ENCODE assay signal across 2 cellular contexts in the genomic region with DNA sequence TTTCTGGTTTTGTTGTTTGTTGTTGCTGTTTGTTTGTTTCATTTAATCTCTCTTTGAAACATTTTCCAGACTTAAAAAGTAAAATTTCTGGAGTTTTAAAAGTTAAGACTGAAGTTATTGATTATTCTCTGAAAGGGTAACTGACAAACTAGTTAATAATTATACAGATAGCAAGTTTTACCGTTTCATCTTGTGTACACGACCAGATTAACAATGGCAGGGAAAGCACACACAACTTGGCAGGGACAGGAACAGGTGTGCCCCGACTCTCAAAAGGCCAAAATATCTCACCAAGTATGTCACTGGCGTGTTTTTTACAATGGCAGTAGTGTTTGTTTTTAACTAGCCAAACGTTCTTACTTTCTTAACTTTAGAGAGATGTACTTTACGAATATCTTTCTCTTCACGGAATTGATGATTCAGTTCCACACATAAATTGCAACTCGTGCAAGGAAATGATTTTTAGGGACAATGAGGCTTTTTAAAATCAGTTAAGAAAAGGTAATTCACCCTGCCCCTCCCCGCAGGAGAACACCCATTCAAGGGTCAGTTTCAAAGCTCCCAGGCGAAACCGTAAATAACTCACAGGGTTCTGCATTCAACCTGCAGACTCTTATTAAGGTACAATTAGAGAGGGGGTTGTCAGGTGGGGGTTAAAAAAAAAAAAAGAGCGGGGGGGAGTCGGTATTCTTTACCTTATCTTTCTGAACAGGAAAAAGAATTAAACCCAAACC.
TF ChIP-seq lines count a peak whose summit lies in the region.

No MANE protein-coding gene starts in this region.

TF ChIP-seq in SK-N-SH, 30 proteins besides CTCF, POLR2A, EP300 and RAD21 (continued from another document):
- TF ChIP-seq, protein P1, sequence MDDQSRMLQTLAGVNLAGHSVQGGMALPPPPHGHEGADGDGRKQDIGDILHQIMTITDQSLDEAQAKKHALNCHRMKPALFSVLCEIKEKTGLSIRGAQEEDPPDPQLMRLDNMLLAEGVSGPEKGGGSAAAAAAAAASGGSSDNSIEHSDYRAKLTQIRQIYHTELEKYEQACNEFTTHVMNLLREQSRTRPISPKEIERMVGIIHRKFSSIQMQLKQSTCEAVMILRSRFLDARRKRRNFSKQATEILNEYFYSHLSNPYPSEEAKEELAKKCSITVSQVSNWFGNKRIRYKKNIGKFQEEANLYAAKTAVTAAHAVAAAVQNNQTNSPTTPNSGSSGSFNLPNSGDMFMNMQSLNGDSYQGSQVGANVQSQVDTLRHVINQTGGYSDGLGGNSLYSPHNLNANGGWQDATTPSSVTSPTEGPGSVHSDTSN (IDR thresholded peaks at IDR 0.05): no peak
- TF ChIP-seq, protein P2, sequence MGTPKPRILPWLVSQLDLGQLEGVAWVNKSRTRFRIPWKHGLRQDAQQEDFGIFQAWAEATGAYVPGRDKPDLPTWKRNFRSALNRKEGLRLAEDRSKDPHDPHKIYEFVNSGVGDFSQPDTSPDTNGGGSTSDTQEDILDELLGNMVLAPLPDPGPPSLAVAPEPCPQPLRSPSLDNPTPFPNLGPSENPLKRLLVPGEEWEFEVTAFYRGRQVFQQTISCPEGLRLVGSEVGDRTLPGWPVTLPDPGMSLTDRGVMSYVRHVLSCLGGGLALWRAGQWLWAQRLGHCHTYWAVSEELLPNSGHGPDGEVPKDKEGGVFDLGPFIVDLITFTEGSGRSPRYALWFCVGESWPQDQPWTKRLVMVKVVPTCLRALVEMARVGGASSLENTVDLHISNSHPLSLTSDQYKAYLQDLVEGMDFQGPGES (IDR thresholded peaks at IDR 0.05; ENCODE audit: low read depth, low read length): no peak
- no peak for TF ChIP-seq EZH2phosphoT487 (IDR thresholded peaks at IDR 0.05; ENCODE audit: borderline replicate concordance, low read depth)
- no peak for TF ChIP-seq JUND (IDR thresholded peaks at IDR 0.05)
- TF ChIP-seq GATA2 (CRISPR knock-in tag; IDR thresholded peaks at IDR 0.05): no peak
- no peak for TF ChIP-seq MEF2A (IDR thresholded peaks at IDR 0.05; ENCODE audit: borderline replicate concordance, low read depth)
- TF ChIP-seq, protein P3, sequence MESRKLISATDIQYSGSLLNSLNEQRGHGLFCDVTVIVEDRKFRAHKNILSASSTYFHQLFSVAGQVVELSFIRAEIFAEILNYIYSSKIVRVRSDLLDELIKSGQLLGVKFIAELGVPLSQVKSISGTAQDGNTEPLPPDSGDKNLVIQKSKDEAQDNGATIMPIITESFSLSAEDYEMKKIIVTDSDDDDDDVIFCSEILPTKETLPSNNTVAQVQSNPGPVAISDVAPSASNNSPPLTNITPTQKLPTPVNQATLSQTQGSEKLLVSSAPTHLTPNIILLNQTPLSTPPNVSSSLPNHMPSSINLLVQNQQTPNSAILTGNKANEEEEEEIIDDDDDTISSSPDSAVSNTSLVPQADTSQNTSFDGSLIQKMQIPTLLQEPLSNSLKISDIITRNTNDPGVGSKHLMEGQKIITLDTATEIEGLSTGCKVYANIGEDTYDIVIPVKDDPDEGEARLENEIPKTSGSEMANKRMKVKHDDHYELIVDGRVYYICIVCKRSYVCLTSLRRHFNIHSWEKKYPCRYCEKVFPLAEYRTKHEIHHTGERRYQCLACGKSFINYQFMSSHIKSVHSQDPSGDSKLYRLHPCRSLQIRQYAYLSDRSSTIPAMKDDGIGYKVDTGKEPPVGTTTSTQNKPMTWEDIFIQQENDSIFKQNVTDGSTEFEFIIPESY (IDR thresholded peaks at IDR 0.05; ENCODE audit: borderline replicate concordance, low read depth): no peak
- no peak for TF ChIP-seq ELF1 (IDR thresholded peaks at IDR 0.05)
- TF ChIP-seq, protein P4, sequence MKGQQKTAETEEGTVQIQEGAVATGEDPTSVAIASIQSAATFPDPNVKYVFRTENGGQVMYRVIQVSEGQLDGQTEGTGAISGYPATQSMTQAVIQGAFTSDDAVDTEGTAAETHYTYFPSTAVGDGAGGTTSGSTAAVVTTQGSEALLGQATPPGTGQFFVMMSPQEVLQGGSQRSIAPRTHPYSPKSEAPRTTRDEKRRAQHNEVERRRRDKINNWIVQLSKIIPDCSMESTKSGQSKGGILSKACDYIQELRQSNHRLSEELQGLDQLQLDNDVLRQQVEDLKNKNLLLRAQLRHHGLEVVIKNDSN (IDR thresholded peaks at IDR 0.05; ENCODE audit: borderline replicate concordance, low read depth): no peak
- no peak for TF ChIP-seq MXI1 (IDR thresholded peaks at IDR 0.05; ENCODE audit: low read depth, low read length)
- TF ChIP-seq RFX5 (IDR thresholded peaks at IDR 0.05; ENCODE audit: low read length): no peak
- TF ChIP-seq, protein P5, sequence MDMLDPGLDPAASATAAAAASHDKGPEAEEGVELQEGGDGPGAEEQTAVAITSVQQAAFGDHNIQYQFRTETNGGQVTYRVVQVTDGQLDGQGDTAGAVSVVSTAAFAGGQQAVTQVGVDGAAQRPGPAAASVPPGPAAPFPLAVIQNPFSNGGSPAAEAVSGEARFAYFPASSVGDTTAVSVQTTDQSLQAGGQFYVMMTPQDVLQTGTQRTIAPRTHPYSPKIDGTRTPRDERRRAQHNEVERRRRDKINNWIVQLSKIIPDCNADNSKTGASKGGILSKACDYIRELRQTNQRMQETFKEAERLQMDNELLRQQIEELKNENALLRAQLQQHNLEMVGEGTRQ (IDR thresholded peaks at IDR 0.05; ENCODE audit: borderline replicate concordance, low read depth, low read length): no peak
- no peak for TF ChIP-seq NRF1 (IDR thresholded peaks at IDR 0.05; ENCODE audit: low read depth, low read length)
- TF ChIP-seq, protein P6, sequence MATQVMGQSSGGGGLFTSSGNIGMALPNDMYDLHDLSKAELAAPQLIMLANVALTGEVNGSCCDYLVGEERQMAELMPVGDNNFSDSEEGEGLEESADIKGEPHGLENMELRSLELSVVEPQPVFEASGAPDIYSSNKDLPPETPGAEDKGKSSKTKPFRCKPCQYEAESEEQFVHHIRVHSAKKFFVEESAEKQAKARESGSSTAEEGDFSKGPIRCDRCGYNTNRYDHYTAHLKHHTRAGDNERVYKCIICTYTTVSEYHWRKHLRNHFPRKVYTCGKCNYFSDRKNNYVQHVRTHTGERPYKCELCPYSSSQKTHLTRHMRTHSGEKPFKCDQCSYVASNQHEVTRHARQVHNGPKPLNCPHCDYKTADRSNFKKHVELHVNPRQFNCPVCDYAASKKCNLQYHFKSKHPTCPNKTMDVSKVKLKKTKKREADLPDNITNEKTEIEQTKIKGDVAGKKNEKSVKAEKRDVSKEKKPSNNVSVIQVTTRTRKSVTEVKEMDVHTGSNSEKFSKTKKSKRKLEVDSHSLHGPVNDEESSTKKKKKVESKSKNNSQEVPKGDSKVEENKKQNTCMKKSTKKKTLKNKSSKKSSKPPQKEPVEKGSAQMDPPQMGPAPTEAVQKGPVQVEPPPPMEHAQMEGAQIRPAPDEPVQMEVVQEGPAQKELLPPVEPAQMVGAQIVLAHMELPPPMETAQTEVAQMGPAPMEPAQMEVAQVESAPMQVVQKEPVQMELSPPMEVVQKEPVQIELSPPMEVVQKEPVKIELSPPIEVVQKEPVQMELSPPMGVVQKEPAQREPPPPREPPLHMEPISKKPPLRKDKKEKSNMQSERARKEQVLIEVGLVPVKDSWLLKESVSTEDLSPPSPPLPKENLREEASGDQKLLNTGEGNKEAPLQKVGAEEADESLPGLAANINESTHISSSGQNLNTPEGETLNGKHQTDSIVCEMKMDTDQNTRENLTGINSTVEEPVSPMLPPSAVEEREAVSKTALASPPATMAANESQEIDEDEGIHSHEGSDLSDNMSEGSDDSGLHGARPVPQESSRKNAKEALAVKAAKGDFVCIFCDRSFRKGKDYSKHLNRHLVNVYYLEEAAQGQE (IDR thresholded peaks at IDR 0.05; ENCODE audit: low read depth, low read length): no peak

TF ChIP-seq in SK-N-SH treated with all-trans-retinoic acid at 6 μM for 48 hours, 23 proteins besides CTCF, POLR2A, EP300 and RAD21 (continued from another document):
- TF ChIP-seq, protein P7, sequence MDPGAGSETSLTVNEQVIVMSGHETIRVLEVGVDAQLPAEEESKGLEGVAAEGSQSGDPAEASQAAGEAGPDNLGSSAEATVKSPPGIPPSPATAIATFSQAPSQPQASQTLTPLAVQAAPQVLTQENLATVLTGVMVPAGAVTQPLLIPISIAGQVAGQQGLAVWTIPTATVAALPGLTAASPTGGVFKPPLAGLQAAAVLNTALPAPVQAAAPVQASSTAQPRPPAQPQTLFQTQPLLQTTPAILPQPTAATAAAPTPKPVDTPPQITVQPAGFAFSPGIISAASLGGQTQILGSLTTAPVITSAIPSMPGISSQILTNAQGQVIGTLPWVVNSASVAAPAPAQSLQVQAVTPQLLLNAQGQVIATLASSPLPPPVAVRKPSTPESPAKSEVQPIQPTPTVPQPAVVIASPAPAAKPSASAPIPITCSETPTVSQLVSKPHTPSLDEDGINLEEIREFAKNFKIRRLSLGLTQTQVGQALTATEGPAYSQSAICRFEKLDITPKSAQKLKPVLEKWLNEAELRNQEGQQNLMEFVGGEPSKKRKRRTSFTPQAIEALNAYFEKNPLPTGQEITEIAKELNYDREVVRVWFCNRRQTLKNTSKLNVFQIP (CRISPR knock-in tag; IDR thresholded peaks at IDR 0.05; ENCODE audit: borderline replicate concordance, low read depth): no peak
- TF ChIP-seq OSR1 (CRISPR knock-in tag; IDR thresholded peaks at IDR 0.05) (no peak), TCF4 (CRISPR knock-in tag; IDR thresholded peaks at IDR 0.05; ENCODE audit: borderline replicate concordance) (no peak), ESRRG (CRISPR knock-in tag; IDR thresholded peaks at IDR 0.05) (no peak)
